Comparison of ENCODE assay signal across 13 cellular contexts in the genomic region with DNA sequence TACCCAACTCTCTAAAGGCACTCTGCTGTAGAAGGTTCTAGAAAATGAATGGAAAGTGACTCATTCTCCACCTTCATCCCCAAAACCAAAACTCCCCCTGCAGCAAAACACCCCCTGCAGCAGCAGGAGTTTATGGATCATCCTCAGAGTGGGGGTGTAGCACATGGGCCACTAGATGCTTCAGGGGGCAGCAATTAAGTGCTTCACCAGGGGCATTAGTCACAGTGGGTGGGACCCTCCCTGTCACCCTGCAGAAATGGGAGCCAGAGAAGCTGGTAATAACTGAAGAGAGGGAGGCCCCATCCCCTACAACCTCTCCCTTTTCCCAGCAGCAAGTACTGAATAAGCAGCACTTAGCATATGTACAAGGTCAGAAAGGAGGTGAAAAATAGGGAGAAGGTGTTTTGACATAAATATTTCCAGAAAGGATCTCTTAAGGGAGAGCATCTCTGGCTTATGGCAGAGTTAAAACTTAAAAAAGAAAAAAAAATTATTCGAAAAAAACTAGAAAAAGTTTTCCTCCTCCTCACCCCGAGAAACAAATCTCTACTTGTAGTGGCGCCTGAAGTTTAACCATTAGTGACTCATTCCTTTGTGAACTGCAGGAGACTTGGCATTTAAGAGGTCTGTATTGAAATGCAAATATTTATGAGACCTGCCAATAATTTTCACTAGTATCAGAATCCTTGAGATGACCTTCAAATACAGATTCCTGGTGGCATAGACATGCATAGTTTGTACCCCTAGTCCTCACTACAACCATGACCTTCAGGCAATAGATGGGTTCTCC.
DNase-seq lines count a peak whose midpoint lies in the region; ATAC-seq and TF ChIP-seq lines count a peak whose summit lies in the region.
"Had no signal": no experiment of that assay in that cellular context is flagged by ENCODE, and none has a peak within 500 bp of the region (broad histone marks: within the 10 kb centered on the region; RNA-seq: fewer than 3 reads in every experiment).

No MANE protein-coding gene starts in this region.

- 27% methylated on average over 3 of the region's 3 CpGs for WGBS in HUES64
- WGBS in trophoblast cell (ENCODE audit: extremely low coverage, insufficient coverage, insufficient read length): no CpG with 5 or more reads among the region's 3 CpGs

- H4K12ac ChIP-seq in trophoblast cell (ENCODE audit: low read depth, low read length): no peak overlapping the region

- H3K4me3 ChIP-seq in HUES64 (ENCODE audit: low read length) (no peak overlapping the region), trophoblast cell (ENCODE audit: low read depth, low read length) (no peak overlapping the region), mucosa of descending colon (no peak overlapping the region)
- H3K4me3 ChIP-seq: tibial nerve had no signal

- peak; percentile 21 for DNase-seq in NCI-H1694 treated with DMSO at 0.1 percent for 48 hours (lab: John Stamatoyannopoulos, UW)
- no peak for DNase-seq in NCI-H1694 (lab: John Stamatoyannopoulos, UW)
- peak; percentile 40 for DNase-seq in dermis blood vessel endothelial cell
- no peak for DNase-seq in trophoblast cell
- no peak for DNase-seq in G401 (ENCODE audit: low spot score)
- DNase-seq in mucosa of descending colon: no peak
- DNase-seq: central memory CD4-positive, alpha-beta T cell; hippocampal formation; NCI-H345; stimulated activated CD4-positive, alpha-beta T cell treated with anti-CD3 and anti-CD28 coated beads, Interleukin-2, amount 100 ng/mL, for 48 hours had no signal

- peak overlapping the region; percentile 69 for H3K27ac ChIP-seq in HUES64 (ENCODE audit: low read depth, low read length)
- H3K27ac ChIP-seq in trophoblast cell (ENCODE audit: low read depth, low read length): no peak overlapping the region

- H2BK120ac ChIP-seq in trophoblast cell (ENCODE audit: insufficient read depth, low read length, poor library complexity): no peak overlapping the region

- TF ChIP-seq CTCF in mucosa of descending colon (IDR thresholded peaks at IDR 0.05): no peak

- H3K79me2 ChIP-seq in trophoblast cell (ENCODE audit: control insufficient read depth, insufficient read depth, low read length, poor library complexity): no peaks in the 10 kb centered on the region

- no peak overlapping the region for H4K8ac ChIP-seq in trophoblast cell (ENCODE audit: low read depth, low read length)

- H3K9me3 ChIP-seq in HUES64 (ENCODE audit: insufficient read depth, low read depth, low read length): no peaks in the 10 kb centered on the region
- no peaks in the 10 kb centered on the region for H3K9me3 ChIP-seq in trophoblast cell (ENCODE audit: insufficient read depth, low read depth, low read length)
- no peaks in the 10 kb centered on the region for H3K9me3 ChIP-seq in mucosa of descending colon
- H3K9me3 ChIP-seq: tibial nerve had no signal

- H3K4ac ChIP-seq in trophoblast cell (ENCODE audit: low read depth, low read length): no peak overlapping the region

- peak overlapping the region; percentile 15 for H2BK12ac ChIP-seq in trophoblast cell (ENCODE audit: low read length)

- peaks cover 34% of the 10 kb centered on the region for H3K4me1 ChIP-seq in HUES64 (ENCODE audit: insufficient read depth, low read length)
- peaks cover 5 to 10% of the 10 kb centered on the region in 2 experiments for H3K4me1 ChIP-seq in trophoblast cell (ENCODE audit: control insufficient read depth in 1 of 2, insufficient read depth in 2 of 2, low read length in 2 of 2)
- H3K4me1 ChIP-seq in mucosa of descending colon (ENCODE audit: low read depth): no peaks in the 10 kb centered on the region

- H4K91ac ChIP-seq in trophoblast cell (ENCODE audit: low read depth, low read length): no peak overlapping the region

- no peaks in the 10 kb centered on the region for H3K27me3 ChIP-seq in HUES64 (ENCODE audit: insufficient read depth, low read length)
- H3K27me3 ChIP-seq in trophoblast cell (ENCODE audit: insufficient read depth, low read length): no peaks in the 10 kb centered on the region
- H3K27me3 ChIP-seq: tibial nerve had no signal

- ATAC-seq in HG02798 (IDR thresholded peaks at IDR 0.05; ENCODE audit: poor library complexity, unreplicated experiment): no peak
- ATAC-seq in mucosa of descending colon: no peak

- no peak overlapping the region for H3K4me2 ChIP-seq in trophoblast cell (ENCODE audit: low read length)

- H3K18ac ChIP-seq in trophoblast cell (ENCODE audit: low read length): no peak overlapping the region

- H3K79me1 ChIP-seq in trophoblast cell (ENCODE audit: low read length): peaks cover 1% of the 10 kb centered on the region

- no peak overlapping the region for H2AK5ac ChIP-seq in trophoblast cell (ENCODE audit: low read length)

- no peaks in the 10 kb centered on the region for H3K36me3 ChIP-seq in HUES64 (ENCODE audit: insufficient read depth, low read length)
- H3K36me3 ChIP-seq in trophoblast cell (ENCODE audit: control insufficient read depth in 1 of 2, insufficient read depth in 2 of 2, low read length in 2 of 2): no peaks in the 10 kb centered on the region
- no peaks in the 10 kb centered on the region for H3K36me3 ChIP-seq in mucosa of descending colon (ENCODE audit: low read depth)
- H3K36me3 ChIP-seq: tibial nerve had no signal

- H2AFZ ChIP-seq in trophoblast cell (ENCODE audit: insufficient read depth, low read length, poor library complexity): no peak overlapping the region

- H3K9ac ChIP-seq in HUES64 (ENCODE audit: low read depth, low read length) (no peak overlapping the region; the same call in 1 of the 2 replicates), trophoblast cell (ENCODE audit: low read length) (no peak overlapping the region)

- in situ Hi-C loops in G401 (cut with HindIII; ENCODE audit: low sequenced_read_pairs): no loop called here

- H3K23ac ChIP-seq in trophoblast cell (ENCODE audit: low read length): no peak overlapping the region

- H3K14ac ChIP-seq in trophoblast cell (ENCODE audit: low read length): no peak overlapping the region

- no peak overlapping the region for H2BK5ac ChIP-seq in trophoblast cell (ENCODE audit: low read depth, low read length, poor library complexity)

- intact Hi-C loops in mucosa of descending colon (cut with DNase I, micrococcal nuclease): no loop called here

Comparison
In these comparisons a context has a peak if more than half of its experiments do, and no peak if none do; other contexts are left out.
1. DNase-seq: peak in NCI-H1694 treated with DMSO at 0.1 percent for 48 hours (single experiment) and dermis blood vessel endothelial cell (single experiment); none in NCI-H1694 (single experiment), trophoblast cell (0 of 2), G401 (single experiment) and mucosa of descending colon (0 of 3).